In the genomic region with DNA sequence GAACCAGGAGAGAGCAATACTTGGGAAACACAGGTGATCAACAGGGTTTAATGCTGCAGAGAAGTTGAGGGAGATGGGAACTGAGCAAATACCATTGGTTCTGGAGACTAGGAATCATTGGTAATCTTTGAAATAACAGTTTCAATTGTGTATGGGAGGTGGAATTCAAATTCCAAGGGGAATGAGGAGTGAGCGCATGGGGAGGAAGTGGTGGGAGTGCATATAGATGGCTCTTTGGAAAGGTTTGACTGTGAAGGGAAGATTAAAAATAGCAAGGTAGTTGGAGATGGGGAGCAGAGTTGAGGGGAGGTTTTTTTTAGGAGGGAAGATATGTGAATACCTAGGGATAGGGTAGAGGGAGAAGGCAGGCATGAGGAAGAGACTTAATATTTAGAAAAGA, we compare ENCODE assay signal across 38 cellular contexts. TPM values are rescaled to one million over a fixed set of nuclear protein-coding genes. Genes with fewer than 3 reads are reported as not detected.
"Had no signal": no experiment of that assay in that cellular context is flagged by ENCODE, and none has a peak within 500 bp of the region (broad histone marks: within the 10 kb centered on the region; RNA-seq: fewer than 3 reads in every experiment).

No MANE protein-coding gene starts in this region.

- H3K36me3 ChIP-seq: adrenal gland, ascending aorta, brain microvascular endothelial cell, breast epithelium, cardiac muscle cell had no signal

- ATAC-seq: activated naive CD4-positive, alpha-beta T cell treated with anti-CD3 and anti-CD28 coated beads, Interleukin-2, amount 50 U/mL, for 72 hours; activated naive CD8-positive, alpha-beta T cell treated with anti-CD3 and anti-CD28 coated beads, Interleukin-2, amount 50 U/mL, for 24 hours; activated T-cell treated with anti-CD3 and anti-CD28 coated beads, Interleukin-2, amount 50 U/mL, for 4 hours; activated T-cell treated with anti-CD3 and anti-CD28 coated beads, Interleukin-2, amount 50 U/mL, for 72 hours; activated T-helper 17 cell treated with anti-CD3 and anti-CD28 coated beads, Interleukin-2, amount 50 U/mL, for 72 hours; body of pancreas had no signal

- DNase-seq: activated effector memory CD4-positive, alpha-beta T cell treated with anti-CD3 and anti-CD28 coated beads, Interleukin-2, amount 50 U/mL, for 16 hours; activated effector memory CD4-positive, alpha-beta T cell treated with Interleukin-2 at 50 U/mL for 16 hours; activated gamma-delta T cell; activated gamma-delta T cell treated with Interleukin-2 at 50 U/mL for 16 hours; activated naive CD4-positive, alpha-beta T cell; activated naive CD4-positive, alpha-beta T cell treated with anti-CD3 and anti-CD28 coated beads for 36 hours; activated naive CD4-positive, alpha-beta T cell treated with anti-CD3 and anti-CD28 coated beads, Interleukin-2, amount 10 ng/mL, durations not matched to agents 7 days and 5 days; activated naive CD4-positive, alpha-beta T cell treated with anti-CD3 and anti-CD28 coated beads, Interleukin-2, amount 50 U/mL, for 16 hours; activated naive CD4-positive, alpha-beta T cell treated with Interleukin-2 at 50 U/mL for 16 hours; activated naive CD8-positive, alpha-beta T cell treated with anti-CD3 and anti-CD28 coated beads for 36 hours; activated naive CD8-positive, alpha-beta T cell treated with anti-CD3 and anti-CD28 coated beads, Interleukin-2, amount 10 ng/mL, durations not matched to agents 7 days and 5 days; activated naive CD8-positive, alpha-beta T cell treated with anti-CD3 and anti-CD28 coated beads, Interleukin-2, amount 50 U/mL, for 24 hours; activated T-cell treated with anti-CD3 and anti-CD28 coated beads, Interleukin-2, amount 50 U/mL, for 1 hour; activated T-cell treated with anti-CD3 and anti-CD28 coated beads, Interleukin-2, amount 50 U/mL, for 24 hours; activated T-cell treated with anti-CD3 and anti-CD28 coated beads, Interleukin-2, amount 50 U/mL, for 4 hours; activated T-cell treated with anti-CD3 and anti-CD28 coated beads, Interleukin-2, amount 50 U/mL, for 48 hours; activated T-cell treated with anti-CD3 and anti-CD28 coated beads, Interleukin-2, amount 50 U/mL, for 72 hours; adrenal gland; amniotic stem cell; amygdala; anterior cingulate cortex; aorta; body of pancreas; brain microvascular endothelial cell; central memory CD4-positive, alpha-beta T cell; cerebellar nuclear complex had no signal

- H3K9me3 ChIP-seq: adrenal gland, ascending aorta, body of pancreas, breast epithelium had no signal

- H3K4me1 ChIP-seq: adrenal gland, body of pancreas, breast epithelium had no signal

- H3K27ac ChIP-seq: adrenal gland, body of pancreas, brain microvascular endothelial cell, breast epithelium, cardiac muscle cell had no signal

- H3K4me3 ChIP-seq: adrenal gland, ascending aorta, body of pancreas, breast epithelium, cardiac muscle cell had no signal

- H3K27me3 ChIP-seq: adrenal gland, ascending aorta, body of pancreas, breast epithelium had no signal

RNA-seq across cellular contexts. Expression of a gene that starts 51.1 kb away (rescaled TPM):
- total RNA-seq: activated naive CD4-positive, alpha-beta T cell treated with anti-CD3 and anti-CD28 coated beads for 36 hours; activated naive CD4-positive, alpha-beta T cell treated with anti-CD3 and anti-CD28 coated beads, Interleukin-2, amount 50 U/mL, for 72 hours; activated naive CD8-positive, alpha-beta T cell treated with anti-CD3 and anti-CD28 coated beads for 36 hours; activated naive CD8-positive, alpha-beta T cell treated with anti-CD3 and anti-CD28 coated beads, Interleukin-2, amount 10 ng/mL, durations not matched to agents 7 days and 5 days; activated T-cell treated with anti-CD3 and anti-CD28 coated beads, Interleukin-2, amount 50 U/mL, for 4 hours; activated T-cell treated with anti-CD3 and anti-CD28 coated beads, Interleukin-2, amount 50 U/mL, for 72 hours; activated T-helper 1 cell treated with anti-CD3 and anti-CD28 coated beads, Interleukin-12 subunit alpha, Interleukin-12 subunit beta, Interleukin-2, Interleukin-4 antibody, amounts not matched to agents 30 ng/mL and 10 ng/mL and 1 ng/mL, durations not matched to agents 14 hours and 24 hours and 36 hours; activated T-helper 17 cell treated with anti-CD3 and anti-CD28 coated beads, Interleukin-2, amount 50 U/mL, for 72 hours; activated T-helper 2 cell treated with anti-CD3 and anti-CD28 coated beads, Interferon-gamma antibody, Interleukin-2, Interleukin-4, amounts not matched to agents 10 μg/mL and 5 μg/mL and 100 μg/mL, durations not matched to agents 14 hours and 24 hours and 36 hours; adrenal gland; aorta; ascending aorta; astrocyte; body of pancreas; bronchial epithelial cell; cardiac muscle cell; cardiac septum; cerebellum; chondrocyte had no signal
